In the genomic region with DNA sequence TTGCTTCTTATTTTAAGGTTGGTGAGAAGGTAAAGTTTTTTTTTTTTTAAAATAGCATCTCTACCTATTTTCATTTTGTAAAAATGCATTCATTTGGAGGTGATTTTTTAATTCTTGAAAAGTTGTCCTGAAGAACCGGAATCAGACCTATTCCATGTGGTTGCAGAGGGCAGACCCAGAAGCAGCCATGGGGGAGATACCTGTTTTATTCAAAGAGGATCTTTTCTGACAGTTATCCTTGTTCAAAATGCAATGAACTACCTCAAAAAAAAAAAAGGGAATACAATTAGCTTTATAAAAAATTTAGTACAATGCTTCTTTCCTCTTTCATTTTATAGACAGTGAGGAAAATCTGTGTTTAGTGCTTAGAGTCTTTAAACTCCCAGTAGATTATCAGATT, we compare ENCODE assay signal across 9 cellular contexts. TPM values are rescaled to one million over a fixed set of nuclear protein-coding genes. Genes with fewer than 3 reads are reported as not detected.
DNase-seq lines count a peak whose midpoint lies in the region; ATAC-seq, FAIRE-seq and TF ChIP-seq lines count a peak whose summit lies in the region.
"Had no signal": no experiment of that assay in that cellular context is flagged by ENCODE, and none has a peak within 500 bp of the region (broad histone marks: within the 10 kb centered on the region; RNA-seq: fewer than 3 reads in every experiment).

No MANE protein-coding gene starts in this region.

- TF ChIP-seq CTCF in GM23338 (conservative IDR thresholded peaks at IDR 0.05; ENCODE audit: low read depth in 2 of 2), result no peak
- TF ChIP-seq CTCF in VCaP (conservative IDR thresholded peaks at IDR 0.05), result no peak
- TF ChIP-seq CTCF in keratinocyte (optimal IDR thresholded peaks at IDR 0.05 in 1 of 3, IDR thresholded peaks at IDR 0.05 in 1 of 3, conservative IDR thresholded peaks at IDR 0.05 in 1 of 3; ENCODE audit: extremely low read depth in 1 of 3, insufficient read depth in 2 of 3, low read length in 3 of 3), result no peak

- no peaks in the 10 kb centered on the region for H4K20me1 ChIP-seq in GM23338 (replicated peaks; ENCODE audit: insufficient read depth)
- no peaks in the 10 kb centered on the region for H4K20me1 ChIP-seq in keratinocyte (ENCODE audit: control insufficient read depth, extremely low read depth, insufficient read depth, low read length)

- H3K27me3 ChIP-seq in GM23338 (ENCODE audit: insufficient read depth), result no peaks in the 10 kb centered on the region
- no peaks in the 10 kb centered on the region for H3K27me3 ChIP-seq in keratinocyte (ENCODE audit: control insufficient read depth, extremely low read depth, insufficient read depth, low read length)
- no peaks in the 10 kb centered on the region for H3K27me3 ChIP-seq in subcutaneous abdominal adipose tissue (ENCODE audit: control insufficient read depth in 5 of 5, insufficient read depth in 4 of 5, low read length in 5 of 5)

- H3K36me3 ChIP-seq in GM23338 (ENCODE audit: insufficient read depth) (no peaks in the 10 kb centered on the region), keratinocyte (ENCODE audit: control insufficient read depth in 2 of 2, extremely low read depth in 1 of 2, insufficient read depth in 2 of 2, low read length in 2 of 2) (no peaks in the 10 kb centered on the region), subcutaneous abdominal adipose tissue (ENCODE audit: control insufficient read depth in 5 of 5, insufficient read depth in 5 of 5, low read length in 5 of 5) (no peaks in the 10 kb centered on the region)

- H3K9ac ChIP-seq in keratinocyte (ENCODE audit: control insufficient read depth, extremely low read depth, insufficient read depth, low read length) (no peak overlapping the region), subcutaneous abdominal adipose tissue (ENCODE audit: low read length in 5 of 5) (peak overlapping the region in 4 of 5 donors; percentile 7 to 95 (median 80))

- peaks cover 15% of the 10 kb centered on the region for H3K27me3 Mint-ChIP-seq in GM23338 (ENCODE audit: insufficient read depth, low read depth, poor library complexity)

- H3K4me2 ChIP-seq in GM23338 (peak overlapping the region; percentile 72), keratinocyte (ENCODE audit: control insufficient read depth, extremely low read depth, insufficient read depth, low read depth, low read length) (peak overlapping the region; percentile 92)

- H3K4me1 Mint-ChIP-seq in GM23338, result peaks cover 5% of the 10 kb centered on the region; the same call in 2 of the 3 replicates

- no peak overlapping the region for H3K4me3 Mint-ChIP-seq in GM23338

- no peaks in the 10 kb centered on the region for H3K79me2 ChIP-seq in GM23338 (replicated peaks; ENCODE audit: insufficient read depth)
- H3K79me2 ChIP-seq in keratinocyte (ENCODE audit: control insufficient read depth, insufficient read depth, low read length), result peaks cover 3% of the 10 kb centered on the region

- H3K27ac ChIP-seq in GM23338 (ENCODE audit: low read depth) (peak overlapping the region; percentile 96), VCaP (peak overlapping the region; percentile 88), keratinocyte (ENCODE audit: control insufficient read depth, insufficient read depth, low read length) (peak overlapping the region; percentile 95), subcutaneous abdominal adipose tissue (ENCODE audit: low read depth, low read length) (peak overlapping the region; percentile 98)

- H3K9me3 Mint-ChIP-seq in GM23338, result peaks cover 3% of the 10 kb centered on the region; the same call in 2 of the 3 replicates

- DNase-seq in GM23338 (ENCODE audit: low spot score) (no peak), keratinocyte (ENCODE audit: low read depth, low spot score) (no peak), 8988T (no peak), frontal cortex (ENCODE audit: low spot score in 2 of 2) (no peak), NCI-H1436 (lab: John Stamatoyannopoulos, UW) (no peak)
- DNase-seq: immature natural killer cell had no signal

- dilution Hi-C loops in keratinocyte (cut with MboI; ENCODE audit: extremely low pct_ligation_motif_present, low sequenced_read_pairs), result no loop called here

- no peak overlapping the region; the same call in none of the 2 replicates for H3K27ac Mint-ChIP-seq in GM23338

- no peaks in the 10 kb centered on the region for H3K9me2 ChIP-seq in GM23338 (ENCODE audit: insufficient read depth)

- H3K36me3 Mint-ChIP-seq in GM23338 (ENCODE audit: low read depth), result no peaks in the 10 kb centered on the region; the same call in 1 of the 3 replicates

- no peaks in the 10 kb centered on the region for H3F3A ChIP-seq in GM23338 (replicated peaks; ENCODE audit: low read depth)

- H3K4me3 ChIP-seq in GM23338 (peak overlapping the region; percentile 95), keratinocyte (ENCODE audit: control insufficient read depth in 2 of 3, extremely low read depth in 1 of 3, insufficient read depth in 2 of 3, low read depth in 1 of 3, low read length in 3 of 3) (peak overlapping the region in 2 of 3 experiments; percentile 73 to 89), subcutaneous abdominal adipose tissue (ENCODE audit: low read depth in 1 of 5, low read length in 5 of 5) (peak overlapping the region in 3 of 5 donors; percentile 70 to 94 (median 79))

- FAIRE-seq in keratinocyte (lab: Jason Lieb, UNC) (no peak), frontal cortex (lab: Jason Lieb, UNC) (no peak)

- peaks cover 8% of the 10 kb centered on the region; the same call in 1 of the 2 replicates for H3K4me1 ChIP-seq in GM23338 (ENCODE audit: insufficient read depth)
- peaks cover 21% of the 10 kb centered on the region for H3K4me1 ChIP-seq in keratinocyte (ENCODE audit: control insufficient read depth, extremely low read depth, insufficient read depth, low read length)
- peaks cover 0 to 34% (median 21%) of the 10 kb centered on the region in 5 donors for H3K4me1 ChIP-seq in subcutaneous abdominal adipose tissue (ENCODE audit: control insufficient read depth in 5 of 5, insufficient read depth in 5 of 5, low read length in 5 of 5)

- no peaks in the 10 kb centered on the region for H3K9me3 ChIP-seq in keratinocyte (ENCODE audit: control insufficient read depth, low read depth, low read length)
- no peaks in the 10 kb centered on the region for H3K9me3 ChIP-seq in subcutaneous abdominal adipose tissue (ENCODE audit: control insufficient read depth in 5 of 5, low read length in 5 of 5)

- no peaks in the 10 kb centered on the region for H3K9me1 ChIP-seq in keratinocyte (ENCODE audit: control insufficient read depth, extremely low read depth, insufficient read depth, low read length)

- ATAC-seq in GM23338, result no peak
- ATAC-seq in HG02588 (IDR thresholded peaks at IDR 0.05; ENCODE audit: unreplicated experiment), result no peak

- H2AFZ ChIP-seq in GM23338 (no peak overlapping the region), keratinocyte (ENCODE audit: control insufficient read depth, low read length) (peak overlapping the region; percentile 98)

TF ChIP-seq in GM23338, 12 proteins besides CTCF, POLR2A, EP300 and RAD21 (continues in another document):
- TF ChIP-seq ZNF114 (CRISPR knock-in tag; IDR thresholded peaks at IDR 0.05) (no peak), POLR2AphosphoS5 (IDR thresholded peaks at IDR 0.05; ENCODE audit: low read depth) (no peak), NANOG (IDR thresholded peaks at IDR 0.05; ENCODE audit: borderline replicate concordance) (no peak)

RNA-seq across cellular contexts. Expression of gene NEMF, which starts 8.4 kb away (rescaled TPM):
- 54.7 and 58.4 TPM in 2 replicates for total RNA-seq in GM23338 (2014; rRNA removed; shearing (Covaris generic))
- polyA plus RNA-seq in GM23338 (2016; fragmentation: Nextera tagmentation; extraction: Ambion mirVana), result 73.8 and 88.1 TPM in 2 replicates
- 25.7 to 55.1 TPM (median 35.8 TPM) in 3 replicates for polyA plus RNA-seq in keratinocyte
- polyA plus RNA-seq in keratinocyte (2011; ENCODE audit: low read depth), result 138 TPM
- polyA plus RNA-seq in keratinocyte (2011; cell fraction: cytosol; rRNA removed), result 17.6 and 29.0 TPM in 2 replicates
- polyA plus RNA-seq in keratinocyte (2011; cell fraction: nucleus; rRNA removed), result 62.6 and 76.4 TPM in 2 replicates
- polyA plus RNA-seq in keratinocyte (2012; ENCODE audit: low replicate concordance), result 28.4 and 40.4 TPM in 2 replicates
- 12.7 to 89.0 TPM (median 74.1 TPM) in 3 replicates for polyA minus RNA-seq in keratinocyte
- 23.8 TPM for polyA minus RNA-seq in keratinocyte (2011; cell fraction: cytosol; rRNA and poly(A)+ RNA removed)
- polyA minus RNA-seq in keratinocyte (2011; cell fraction: nucleus; rRNA and poly(A)+ RNA removed), result 70.6 and 125 TPM in 2 replicates
- 132 TPM for total RNA-seq in frontal cortex

RNA-seq across cellular contexts. Expression of gene ARF6, which starts 31.9 kb away (rescaled TPM):
- 60.1 and 73.1 TPM in 2 replicates for total RNA-seq in GM23338 (2014; rRNA removed; shearing (Covaris generic))
- 42.5 and 47.8 TPM in 2 replicates for polyA plus RNA-seq in GM23338 (2016; fragmentation: Nextera tagmentation; extraction: Ambion mirVana)
- 33.1 to 65.0 TPM (median 53.4 TPM) in 3 replicates for polyA plus RNA-seq in keratinocyte
- polyA plus RNA-seq in keratinocyte (2011; ENCODE audit: low read depth), result 98.0 TPM
- polyA plus RNA-seq in keratinocyte (2011; cell fraction: cytosol; rRNA removed), result 42.6 and 47.5 TPM in 2 replicates
- 32.9 and 33.8 TPM in 2 replicates for polyA plus RNA-seq in keratinocyte (2011; cell fraction: nucleus; rRNA removed)
- polyA plus RNA-seq in keratinocyte (2012; ENCODE audit: low replicate concordance), result 76.5 and 84.7 TPM in 2 replicates
- polyA minus RNA-seq in keratinocyte, result 41.0 to 92.7 TPM (median 49.6 TPM) in 3 replicates
- 44.9 TPM for polyA minus RNA-seq in keratinocyte (2011; cell fraction: cytosol; rRNA and poly(A)+ RNA removed)
- polyA minus RNA-seq in keratinocyte (2011; cell fraction: nucleus; rRNA and poly(A)+ RNA removed), result 16.6 and 25.8 TPM in 2 replicates
- 59.1 TPM for total RNA-seq in frontal cortex
